1 cellular context compared by ENCODE assay signal in genomic region chr5:145246961-145247744, GRCh38.
TF ChIP-seq lines count a peak whose summit lies in the region.

No MANE protein-coding gene starts in this region.

TF ChIP-seq in H1, 55 proteins besides CTCF, POLR2A, EP300 and RAD21 (continued from another document):
- no peak for TF ChIP-seq CHD7 (IDR thresholded peaks at IDR 0.05; ENCODE audit: insufficient replicate concordance, low read length)
